Comparison of ENCODE assay signal across 1 cellular context in genomic region chr17:39653662-39654331, GRCh38.
TF ChIP-seq lines count a peak whose summit lies in the region.

No MANE protein-coding gene starts in this region.

TF ChIP-seq in HepG2, 621 proteins besides CTCF, POLR2A, EP300 and RAD21 (continued from another document and continues in another):
- no peak for TF ChIP-seq ZNF576 (CRISPR knock-in tag; IDR thresholded peaks at IDR 0.05)
- TF ChIP-seq NFIC (IDR thresholded peaks at IDR 0.05; ENCODE audit: low read length) = no peak
- no peak for TF ChIP-seq HBP1 (CRISPR knock-in tag; IDR thresholded peaks at IDR 0.05; ENCODE audit: low read depth)
- peak; percentile 93 for TF ChIP-seq RXRB (CRISPR knock-in tag; IDR thresholded peaks at IDR 0.05; ENCODE audit: borderline replicate concordance)
- TF ChIP-seq KDM5B (CRISPR knock-in tag; IDR thresholded peaks at IDR 0.05; ENCODE audit: borderline replicate concordance) = 0 out of 2 replicates have a peak, but pooled peaks have one; percentile 24
- TF ChIP-seq, protein P1, sequence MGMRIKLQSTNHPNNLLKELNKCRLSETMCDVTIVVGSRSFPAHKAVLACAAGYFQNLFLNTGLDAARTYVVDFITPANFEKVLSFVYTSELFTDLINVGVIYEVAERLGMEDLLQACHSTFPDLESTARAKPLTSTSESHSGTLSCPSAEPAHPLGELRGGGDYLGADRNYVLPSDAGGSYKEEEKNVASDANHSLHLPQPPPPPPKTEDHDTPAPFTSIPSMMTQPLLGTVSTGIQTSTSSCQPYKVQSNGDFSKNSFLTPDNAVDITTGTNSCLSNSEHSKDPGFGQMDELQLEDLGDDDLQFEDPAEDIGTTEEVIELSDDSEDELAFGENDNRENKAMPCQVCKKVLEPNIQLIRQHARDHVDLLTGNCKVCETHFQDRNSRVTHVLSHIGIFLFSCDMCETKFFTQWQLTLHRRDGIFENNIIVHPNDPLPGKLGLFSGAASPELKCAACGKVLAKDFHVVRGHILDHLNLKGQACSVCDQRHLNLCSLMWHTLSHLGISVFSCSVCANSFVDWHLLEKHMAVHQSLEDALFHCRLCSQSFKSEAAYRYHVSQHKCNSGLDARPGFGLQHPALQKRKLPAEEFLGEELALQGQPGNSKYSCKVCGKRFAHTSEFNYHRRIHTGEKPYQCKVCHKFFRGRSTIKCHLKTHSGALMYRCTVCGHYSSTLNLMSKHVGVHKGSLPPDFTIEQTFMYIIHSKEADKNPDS (CRISPR knock-in tag; IDR thresholded peaks at IDR 0.05) = no peak
- no peak for TF ChIP-seq EZH2 (conservative IDR thresholded peaks at IDR 0.05; ENCODE audit: low read depth, low read length)
- TF ChIP-seq ERF (CRISPR knock-in tag; IDR thresholded peaks at IDR 0.05) = peak; percentile 76; the same call in 1 of the 2 replicates
- no peak for TF ChIP-seq ZNF775 (CRISPR knock-in tag; IDR thresholded peaks at IDR 0.05; ENCODE audit: borderline replicate concordance)
- peak; percentile 67 for TF ChIP-seq HNF1B (CRISPR knock-in tag; IDR thresholded peaks at IDR 0.05)
- TF ChIP-seq, protein P2, sequence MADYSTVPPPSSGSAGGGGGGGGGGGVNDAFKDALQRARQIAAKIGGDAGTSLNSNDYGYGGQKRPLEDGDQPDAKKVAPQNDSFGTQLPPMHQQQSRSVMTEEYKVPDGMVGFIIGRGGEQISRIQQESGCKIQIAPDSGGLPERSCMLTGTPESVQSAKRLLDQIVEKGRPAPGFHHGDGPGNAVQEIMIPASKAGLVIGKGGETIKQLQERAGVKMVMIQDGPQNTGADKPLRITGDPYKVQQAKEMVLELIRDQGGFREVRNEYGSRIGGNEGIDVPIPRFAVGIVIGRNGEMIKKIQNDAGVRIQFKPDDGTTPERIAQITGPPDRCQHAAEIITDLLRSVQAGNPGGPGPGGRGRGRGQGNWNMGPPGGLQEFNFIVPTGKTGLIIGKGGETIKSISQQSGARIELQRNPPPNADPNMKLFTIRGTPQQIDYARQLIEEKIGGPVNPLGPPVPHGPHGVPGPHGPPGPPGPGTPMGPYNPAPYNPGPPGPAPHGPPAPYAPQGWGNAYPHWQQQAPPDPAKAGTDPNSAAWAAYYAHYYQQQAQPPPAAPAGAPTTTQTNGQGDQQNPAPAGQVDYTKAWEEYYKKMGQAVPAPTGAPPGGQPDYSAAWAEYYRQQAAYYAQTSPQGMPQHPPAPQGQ (CRISPR knock-in tag; IDR thresholded peaks at IDR 0.05; ENCODE audit: borderline replicate concordance) = no peak
- TF ChIP-seq, protein P3, sequence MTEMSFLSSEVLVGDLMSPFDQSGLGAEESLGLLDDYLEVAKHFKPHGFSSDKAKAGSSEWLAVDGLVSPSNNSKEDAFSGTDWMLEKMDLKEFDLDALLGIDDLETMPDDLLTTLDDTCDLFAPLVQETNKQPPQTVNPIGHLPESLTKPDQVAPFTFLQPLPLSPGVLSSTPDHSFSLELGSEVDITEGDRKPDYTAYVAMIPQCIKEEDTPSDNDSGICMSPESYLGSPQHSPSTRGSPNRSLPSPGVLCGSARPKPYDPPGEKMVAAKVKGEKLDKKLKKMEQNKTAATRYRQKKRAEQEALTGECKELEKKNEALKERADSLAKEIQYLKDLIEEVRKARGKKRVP (CRISPR knock-in tag; IDR thresholded peaks at IDR 0.05) = no peak
- peak; percentile 70 for TF ChIP-seq ZNF350 (CRISPR knock-in tag; IDR thresholded peaks at IDR 0.05; ENCODE audit: borderline replicate concordance, low read depth)
- TF ChIP-seq HMG20B (CRISPR knock-in tag; conservative IDR thresholded peaks at IDR 0.05) = peak; percentile 27; the same call in 1 of the 2 replicates
- TF ChIP-seq, protein P4, sequence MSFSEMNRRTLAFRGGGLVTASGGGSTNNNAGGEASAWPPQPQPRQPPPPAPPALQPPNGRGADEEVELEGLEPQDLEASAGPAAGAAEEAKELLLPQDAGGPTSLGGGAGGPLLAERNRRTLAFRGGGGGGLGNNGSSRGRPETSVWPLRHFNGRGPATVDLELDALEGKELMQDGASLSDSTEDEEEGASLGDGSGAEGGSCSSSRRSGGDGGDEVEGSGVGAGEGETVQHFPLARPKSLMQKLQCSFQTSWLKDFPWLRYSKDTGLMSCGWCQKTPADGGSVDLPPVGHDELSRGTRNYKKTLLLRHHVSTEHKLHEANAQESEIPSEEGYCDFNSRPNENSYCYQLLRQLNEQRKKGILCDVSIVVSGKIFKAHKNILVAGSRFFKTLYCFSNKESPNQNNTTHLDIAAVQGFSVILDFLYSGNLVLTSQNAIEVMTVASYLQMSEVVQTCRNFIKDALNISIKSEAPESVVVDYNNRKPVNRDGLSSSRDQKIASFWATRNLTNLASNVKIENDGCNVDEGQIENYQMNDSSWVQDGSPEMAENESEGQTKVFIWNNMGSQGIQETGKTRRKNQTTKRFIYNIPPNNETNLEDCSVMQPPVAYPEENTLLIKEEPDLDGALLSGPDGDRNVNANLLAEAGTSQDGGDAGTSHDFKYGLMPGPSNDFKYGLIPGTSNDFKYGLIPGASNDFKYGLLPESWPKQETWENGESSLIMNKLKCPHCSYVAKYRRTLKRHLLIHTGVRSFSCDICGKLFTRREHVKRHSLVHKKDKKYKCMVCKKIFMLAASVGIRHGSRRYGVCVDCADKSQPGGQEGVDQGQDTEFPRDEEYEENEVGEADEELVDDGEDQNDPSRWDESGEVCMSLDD (CRISPR knock-in tag; IDR thresholded peaks at IDR 0.05; ENCODE audit: borderline replicate concordance) = no peak
- no peak for TF ChIP-seq TP53 (CRISPR knock-in tag; conservative IDR thresholded peaks at IDR 0.05)
- TF ChIP-seq, protein P5, sequence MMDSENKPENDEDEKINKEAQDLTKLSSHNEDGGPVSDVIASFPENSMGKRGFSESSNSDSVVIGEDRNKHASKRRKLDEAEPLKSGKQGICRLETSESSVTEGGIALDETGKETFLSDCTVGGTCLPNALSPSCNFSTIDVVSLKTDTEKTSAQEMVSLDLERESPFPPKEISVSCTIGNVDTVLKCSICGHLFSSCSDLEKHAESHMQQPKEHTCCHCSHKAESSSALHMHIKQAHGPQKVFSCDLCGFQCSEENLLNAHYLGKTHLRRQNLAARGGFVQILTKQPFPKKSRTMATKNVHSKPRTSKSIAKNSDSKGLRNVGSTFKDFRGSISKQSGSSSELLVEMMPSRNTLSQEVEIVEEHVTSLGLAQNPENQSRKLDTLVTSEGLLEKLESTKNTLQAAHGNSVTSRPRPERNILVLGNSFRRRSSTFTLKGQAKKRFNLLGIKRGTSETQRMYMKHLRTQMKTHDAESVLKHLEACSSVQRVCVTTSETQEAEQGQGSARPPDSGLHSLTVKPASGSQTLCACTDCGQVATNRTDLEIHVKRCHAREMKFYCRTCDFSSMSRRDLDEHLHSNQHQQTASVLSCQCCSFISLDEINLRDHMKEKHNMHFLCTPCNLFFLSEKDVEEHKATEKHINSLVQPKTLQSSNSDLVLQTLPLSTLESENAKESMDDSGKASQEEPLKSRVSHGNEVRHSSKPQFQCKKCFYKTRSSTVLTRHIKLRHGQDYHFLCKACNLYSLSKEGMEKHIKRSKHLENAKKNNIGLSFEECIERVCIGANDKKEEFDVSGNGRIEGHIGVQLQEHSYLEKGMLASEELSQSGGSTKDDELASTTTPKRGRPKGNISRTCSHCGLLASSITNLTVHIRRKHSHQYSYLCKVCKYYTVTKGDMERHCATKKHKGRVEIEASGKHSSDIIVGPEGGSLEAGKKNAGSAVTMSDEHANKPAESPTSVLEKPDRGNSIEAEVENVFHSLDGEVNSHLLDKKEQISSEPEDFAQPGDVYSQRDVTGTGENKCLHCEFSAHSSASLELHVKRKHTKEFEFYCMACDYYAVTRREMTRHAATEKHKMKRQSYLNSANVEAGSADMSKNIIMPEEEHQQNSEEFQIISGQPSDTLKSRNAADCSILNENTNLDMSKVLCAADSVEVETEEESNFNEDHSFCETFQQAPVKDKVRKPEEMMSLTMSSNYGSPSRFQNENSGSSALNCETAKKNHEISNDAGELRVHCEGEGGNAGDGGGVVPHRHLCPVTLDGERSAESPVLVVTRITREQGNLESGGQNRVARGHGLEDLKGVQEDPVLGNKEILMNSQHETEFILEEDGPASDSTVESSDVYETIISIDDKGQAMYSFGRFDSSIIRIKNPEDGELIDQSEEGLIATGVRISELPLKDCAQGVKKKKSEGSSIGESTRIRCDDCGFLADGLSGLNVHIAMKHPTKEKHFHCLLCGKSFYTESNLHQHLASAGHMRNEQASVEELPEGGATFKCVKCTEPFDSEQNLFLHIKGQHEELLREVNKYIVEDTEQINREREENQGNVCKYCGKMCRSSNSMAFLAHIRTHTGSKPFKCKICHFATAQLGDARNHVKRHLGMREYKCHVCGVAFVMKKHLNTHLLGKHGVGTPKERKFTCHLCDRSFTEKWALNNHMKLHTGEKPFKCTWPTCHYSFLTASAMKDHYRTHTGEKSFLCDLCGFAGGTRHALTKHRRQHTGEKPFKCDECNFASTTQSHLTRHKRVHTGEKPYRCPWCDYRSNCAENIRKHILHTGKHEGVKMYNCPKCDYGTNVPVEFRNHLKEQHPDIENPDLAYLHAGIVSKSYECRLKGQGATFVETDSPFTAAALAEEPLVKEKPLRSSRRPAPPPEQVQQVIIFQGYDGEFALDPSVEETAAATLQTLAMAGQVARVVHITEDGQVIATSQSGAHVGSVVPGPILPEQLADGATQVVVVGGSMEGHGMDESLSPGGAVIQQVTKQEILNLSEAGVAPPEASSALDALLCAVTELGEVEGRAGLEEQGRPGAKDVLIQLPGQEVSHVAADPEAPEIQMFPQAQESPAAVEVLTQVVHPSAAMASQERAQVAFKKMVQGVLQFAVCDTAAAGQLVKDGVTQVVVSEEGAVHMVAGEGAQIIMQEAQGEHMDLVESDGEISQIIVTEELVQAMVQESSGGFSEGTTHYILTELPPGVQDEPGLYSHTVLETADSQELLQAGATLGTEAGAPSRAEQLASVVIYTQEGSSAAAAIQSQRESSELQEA (CRISPR knock-in tag; IDR thresholded peaks at IDR 0.05; ENCODE audit: not compliant biosample characterization) = no peak
- TF ChIP-seq ZMYM2 (CRISPR knock-in tag; IDR thresholded peaks at IDR 0.05) = no peak
- TF ChIP-seq, protein P6, sequence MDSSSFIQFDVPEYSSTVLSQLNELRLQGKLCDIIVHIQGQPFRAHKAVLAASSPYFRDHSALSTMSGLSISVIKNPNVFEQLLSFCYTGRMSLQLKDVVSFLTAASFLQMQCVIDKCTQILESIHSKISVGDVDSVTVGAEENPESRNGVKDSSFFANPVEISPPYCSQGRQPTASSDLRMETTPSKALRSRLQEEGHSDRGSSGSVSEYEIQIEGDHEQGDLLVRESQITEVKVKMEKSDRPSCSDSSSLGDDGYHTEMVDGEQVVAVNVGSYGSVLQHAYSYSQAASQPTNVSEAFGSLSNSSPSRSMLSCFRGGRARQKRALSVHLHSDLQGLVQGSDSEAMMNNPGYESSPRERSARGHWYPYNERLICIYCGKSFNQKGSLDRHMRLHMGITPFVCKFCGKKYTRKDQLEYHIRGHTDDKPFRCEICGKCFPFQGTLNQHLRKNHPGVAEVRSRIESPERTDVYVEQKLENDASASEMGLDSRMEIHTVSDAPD (CRISPR knock-in tag; IDR thresholded peaks at IDR 0.05) = no peak
- no peak for TF ChIP-seq ZNF512B (CRISPR knock-in tag; IDR thresholded peaks at IDR 0.05; ENCODE audit: borderline replicate concordance)
- no peak for TF ChIP-seq ELF4 (CRISPR knock-in tag; IDR thresholded peaks at IDR 0.05; ENCODE audit: borderline replicate concordance)
- TF ChIP-seq HCFC1 (IDR thresholded peaks at IDR 0.05; ENCODE audit: low read depth, low read length) = no peak
- TF ChIP-seq ISL2 (CRISPR knock-in tag; IDR thresholded peaks at IDR 0.05) = no peak
- TF ChIP-seq TBX2 (CRISPR knock-in tag; IDR thresholded peaks at IDR 0.05; ENCODE audit: borderline replicate concordance) = no peak
